ENCODE assay signal across 8 cellular contexts in the genomic region with DNA sequence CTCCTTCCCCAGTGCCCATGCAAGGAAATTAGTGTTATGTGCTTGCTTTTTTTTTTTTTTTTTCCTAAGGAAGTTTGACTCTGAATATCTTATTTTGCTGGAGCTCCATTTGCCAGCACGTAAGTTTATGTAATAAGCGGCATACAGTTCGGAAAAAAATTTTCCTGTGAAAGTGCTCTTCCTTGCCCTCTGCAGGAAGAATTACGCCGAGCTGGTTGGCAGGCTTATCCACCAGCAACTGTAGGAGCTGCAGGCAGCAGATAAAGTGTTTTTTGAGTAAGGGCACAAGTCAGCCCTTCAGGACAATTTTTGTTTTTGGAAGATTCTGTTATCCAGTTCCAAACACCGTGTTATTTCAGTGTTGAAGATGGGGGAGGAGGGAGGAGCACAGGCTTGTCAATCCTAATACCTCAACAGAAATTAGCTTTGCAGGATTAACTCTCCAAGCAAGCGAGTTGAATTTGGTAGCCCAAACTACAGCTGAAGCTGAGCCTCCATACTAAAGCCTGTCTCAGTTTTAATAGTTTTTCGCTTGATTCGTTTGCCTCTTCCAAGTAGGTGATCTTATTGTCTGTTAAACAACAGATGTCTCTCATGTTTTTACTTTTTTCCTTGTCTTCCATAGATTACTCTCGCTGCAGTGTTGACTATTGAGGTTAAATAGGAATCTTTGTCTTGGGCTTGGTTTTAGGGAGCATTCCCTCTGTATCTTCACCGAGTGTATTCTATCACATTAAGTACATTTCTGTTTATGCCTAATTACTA. TPM values are rescaled to one million over a fixed set of nuclear protein-coding genes. Genes with fewer than 3 reads are reported as not detected.
DNase-seq lines count a peak whose midpoint lies in the region; ATAC-seq and TF ChIP-seq lines count a peak whose summit lies in the region.

No MANE protein-coding gene starts in this region.

- H3K27me3 ChIP-seq in esophagus squamous epithelium (peaks cover 0 to 13% (median 0%) of the 10 kb centered on the region in 4 donors), mucosa of rectum (ENCODE audit: control insufficient read depth in 2 of 2, insufficient read depth in 2 of 2, low read length in 2 of 2) (peaks cover 17 to 19% of the 10 kb centered on the region in 2 donors), vagina (no peaks in the 10 kb centered on the region)

- no peak for ATAC-seq in activated T-cell treated with anti-CD3 and anti-CD28 coated beads, Interleukin-2, amount 50 U/mL, for 72 hours (replicated peaks in 1 of 2)

- intact Hi-C loops in esophagus squamous epithelium (cut with DNase I) (no loop called here), vagina (cut with DNase I) (no loop called here)

- H3K27ac ChIP-seq in esophagus squamous epithelium (peak overlapping the region; percentile 72 to 87 (median 82)), mucosa of rectum (ENCODE audit: low read depth in 2 of 2, low read length in 2 of 2) (peak overlapping the region; percentile 23 to 37), vagina (peak overlapping the region; percentile 74)

- no peaks in the 10 kb centered on the region for H3K9me3 Mint-ChIP-seq in activated T-cell treated with anti-CD3 and anti-CD28 coated beads, Interleukin-2, amount 50 U/mL, for 72 hours

- H3K4me3 ChIP-seq in esophagus squamous epithelium (peak overlapping the region; percentile 57 to 81 (median 68)), mucosa of rectum (ENCODE audit: low read length in 2 of 2) (peak overlapping the region; percentile 59 to 77), vagina (peak overlapping the region; percentile 72 to 83)

- H3K36me3 ChIP-seq in esophagus squamous epithelium (no peaks in the 10 kb centered on the region), mucosa of rectum (ENCODE audit: control insufficient read depth in 2 of 2, insufficient read depth in 2 of 2, low read length in 2 of 2) (no peaks in the 10 kb centered on the region), vagina (no peaks in the 10 kb centered on the region)

- H3K27ac Mint-ChIP-seq in activated T-cell treated with anti-CD3 and anti-CD28 coated beads, Interleukin-2, amount 50 U/mL, for 72 hours: no peak overlapping the region

- H3K9me3 ChIP-seq in esophagus squamous epithelium (no peaks in the 10 kb centered on the region), mucosa of rectum (ENCODE audit: control insufficient read depth in 2 of 2, low read length in 2 of 2) (no peaks in the 10 kb centered on the region), vagina (no peaks in the 10 kb centered on the region)

- H3K4me1 ChIP-seq in esophagus squamous epithelium (peaks cover 0 to 36% (median 5%) of the 10 kb centered on the region in 3 donors), mucosa of rectum (ENCODE audit: control insufficient read depth in 2 of 2, insufficient read depth in 2 of 2, low read length in 2 of 2) (peaks cover 12 to 16% of the 10 kb centered on the region in 2 donors), vagina (peaks cover 11% of the 10 kb centered on the region)

- peak overlapping the region; percentile 80 to 90 for H3K4me3 Mint-ChIP-seq in activated T-cell treated with anti-CD3 and anti-CD28 coated beads, Interleukin-2, amount 50 U/mL, for 72 hours

- peak overlapping the region; percentile 14 to 54 for H3K9ac ChIP-seq in mucosa of rectum (ENCODE audit: low read depth in 1 of 2, low read length in 2 of 2)

- TF ChIP-seq CTCF in esophagus squamous epithelium (IDR thresholded peaks at IDR 0.05) (peak in 5 of 6 experiments; percentile 27 to 45 (median 32)), vagina (IDR thresholded peaks at IDR 0.05) (peak in 1 of 3 experiments; percentile 37)

- H3K4me1 Mint-ChIP-seq in activated T-cell treated with anti-CD3 and anti-CD28 coated beads, Interleukin-2, amount 50 U/mL, for 72 hours (ENCODE audit: low read depth): peaks cover 17% of the 10 kb centered on the region

- peak; percentile 2 to 7 for DNase-seq in activated T-cell treated with anti-CD3 and anti-CD28 coated beads, Interleukin-2, amount 50 U/mL, for 72 hours
- DNase-seq in activated T-cell treated with anti-CD3 and anti-CD28 coated beads for 4 hours (no peak), NCI-H146 (lab: John Stamatoyannopoulos, UW) (peak; percentile 66), UCSD-AML1 (lab: John Stamatoyannopoulos, UW; ENCODE audit: unreplicated experiment) (peak; percentile 34), esophagus squamous epithelium (lab: John Stamatoyannopoulos, UW) (no peak), vagina (ENCODE audit: extremely low spot score in 2 of 2) (peak in 1 of 2 donors; percentile 72), T1000 (lab: John Stamatoyannopoulos, UW) (no peak)

- peaks cover 65% of the 10 kb centered on the region for H3K27me3 Mint-ChIP-seq in activated T-cell treated with anti-CD3 and anti-CD28 coated beads, Interleukin-2, amount 50 U/mL, for 72 hours (ENCODE audit: low read depth)

- no peak for TF ChIP-seq POLR2A in esophagus squamous epithelium (IDR thresholded peaks at IDR 0.05)
- TF ChIP-seq POLR2A in vagina (IDR thresholded peaks at IDR 0.05): no peak

- H3K36me3 Mint-ChIP-seq in activated T-cell treated with anti-CD3 and anti-CD28 coated beads, Interleukin-2, amount 50 U/mL, for 72 hours (ENCODE audit: insufficient read depth in 2 of 2): no peaks in the 10 kb centered on the region

- 17 to 18% methylated on average over 11 of the region's 11 CpGs for WGBS in esophagus squamous epithelium, 2 donors

RNA-seq across cellular contexts. Expression of a gene that starts 1.1 kb away (rescaled TPM):
- 10 to 100 TPM; 10.3 to 12.9 TPM for total RNA-seq in activated T-cell treated with anti-CD3 and anti-CD28 coated beads, Interleukin-2, amount 50 U/mL, for 72 hours
- total RNA-seq in esophagus squamous epithelium (10 to 100 TPM; 13.8 to 29.6 (median 19.0) TPM), vagina (25.3 TPM)

RNA-seq across cellular contexts. Expression of a gene that starts 32.7 kb away (rescaled TPM):
- 10 to 100 TPM; 31.3 to 34.9 TPM for total RNA-seq in activated T-cell treated with anti-CD3 and anti-CD28 coated beads, Interleukin-2, amount 50 U/mL, for 72 hours
- total RNA-seq in esophagus squamous epithelium: 10 to 100 TPM in 3 of 4 donors, 1 to 10 TPM in 1; 8.2 to 24.6 (median 16.4) TPM
- total RNA-seq in vagina: 23.3 TPM

Comparison
In these comparisons a context has a peak if more than half of its experiments do, and no peak if none do; other contexts are left out.
1. DNase-seq: peak in activated T-cell treated with anti-CD3 and anti-CD28 coated beads, Interleukin-2, amount 50 U/mL, for 72 hours (2 of 2), NCI-H146 (single experiment) and UCSD-AML1 (single experiment); none in activated T-cell treated with anti-CD3 and anti-CD28 coated beads for 4 hours (single experiment), esophagus squamous epithelium (single experiment) and T1000 (single experiment).
2. H3K27ac ChIP-seq: peak in every context shown above with its lines; median percentile 82 in esophagus squamous epithelium; 74 in vagina; 30 in mucosa of rectum.
3. Peak in every context shown above with its lines, with median percentiles within 50 percentile points of each other: H3K4me3 ChIP-seq.